8 cellular contexts compared by ENCODE assay signal in the genomic region with DNA sequence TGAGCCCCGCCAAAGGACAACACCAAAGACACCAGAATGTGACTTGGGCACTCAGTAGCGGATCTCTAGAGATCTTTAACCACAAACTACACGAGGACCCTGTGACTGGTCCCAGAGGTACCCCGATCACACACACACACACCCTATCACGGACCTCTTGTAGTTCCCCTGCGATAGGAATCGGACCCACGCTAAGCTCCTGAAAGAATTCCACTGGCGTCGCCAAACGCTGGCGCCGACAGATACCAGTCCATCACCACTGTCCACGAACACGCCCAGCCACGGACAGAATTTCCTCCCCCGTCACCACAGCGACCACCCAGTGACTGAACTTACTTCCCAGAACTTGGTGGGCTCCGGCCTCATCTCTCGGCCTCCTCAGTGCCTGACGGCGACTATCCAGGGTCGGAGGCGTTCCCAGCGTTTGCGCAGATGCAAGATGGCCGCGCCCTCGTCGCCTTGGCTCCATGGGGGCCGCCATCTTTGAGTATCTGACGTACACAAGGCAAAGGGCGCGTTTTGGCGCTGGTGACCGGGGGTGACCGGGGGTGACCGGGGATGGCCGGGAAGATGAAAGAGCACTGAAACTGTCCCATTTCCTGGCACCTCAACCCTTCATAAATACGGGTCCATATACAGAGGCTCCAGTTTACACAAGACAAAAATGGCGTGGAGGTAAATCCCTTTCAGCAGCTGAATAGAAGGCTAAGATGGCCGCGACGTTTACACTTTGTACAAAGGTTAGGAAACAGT. TPM values are rescaled to one million over a fixed set of nuclear protein-coding genes. Genes with fewer than 3 reads are reported as not detected.
DNase-seq lines count a peak whose midpoint lies in the region; ATAC-seq lines count a peak whose summit lies in the region.

TSS of gene ZNF615 (minus strand) at position 407 of the 753 bp plus-strand sequence. CDS start 4,500 bp downstream, outside the sequence.

- H3K36me3 Mint-ChIP-seq in activated CD8-positive, alpha-beta memory T cell treated with anti-CD3 and anti-CD28 coated beads, Interleukin-2, amount 10 ng/mL, durations not matched to agents 7 days and 5 days, result peaks cover 60% of the 10 kb centered on the region
- peaks cover 11% of the 10 kb centered on the region for H3K36me3 Mint-ChIP-seq in effector memory CD8-positive, alpha-beta T cell (ENCODE audit: insufficient read depth)
- H3K36me3 Mint-ChIP-seq in memory B cell, result peaks cover 26% of the 10 kb centered on the region

- H3K4me3 Mint-ChIP-seq in activated CD8-positive, alpha-beta memory T cell treated with anti-CD3 and anti-CD28 coated beads, Interleukin-2, amount 10 ng/mL, durations not matched to agents 7 days and 5 days, result peak within 1 kb of the TSS; percentile 98
- H3K4me3 Mint-ChIP-seq in effector memory CD8-positive, alpha-beta T cell, result peak within 1 kb of the TSS; percentile 97 to 99
- peak within 1 kb of the TSS; percentile 95 for H3K4me3 Mint-ChIP-seq in memory B cell

- peak; percentile 69 to 74 for DNase-seq in AML-193 (lab: John Stamatoyannopoulos, UW)
- DNase-seq in NCI-H82 treated with DMSO at 0.1 percent for 48 hours (lab: John Stamatoyannopoulos, UW; ENCODE audit: unreplicated experiment), result peak; percentile 59
- DNase-seq in activated CD8-positive, alpha-beta memory T cell treated with anti-CD3 and anti-CD28 coated beads, Interleukin-2, amount 10 ng/mL, durations not matched to agents 7 days and 5 days, result peak; percentile 91
- peak; percentile 85 to 89 (median 86) for DNase-seq in effector memory CD8-positive, alpha-beta T cell
- DNase-seq in memory B cell (ENCODE audit: low spot score in 2 of 2), result peak; percentile 89 to 95
- DNase-seq in stimulated activated CD4-positive, alpha-beta T cell treated with anti-CD3 and anti-CD28 coated beads, TNF-alpha, amount 100 ng/mL, for 48 hours (ENCODE audit: low read depth in 3 of 3), result peak; percentile 71 to 82 (median 75)

- peaks cover 19% of the 10 kb centered on the region for H3K4me1 Mint-ChIP-seq in activated CD8-positive, alpha-beta memory T cell treated with anti-CD3 and anti-CD28 coated beads, Interleukin-2, amount 10 ng/mL, durations not matched to agents 7 days and 5 days
- H3K4me1 Mint-ChIP-seq in effector memory CD8-positive, alpha-beta T cell (ENCODE audit: low read depth in 2 of 2), result peaks cover 14 to 16% of the 10 kb centered on the region in 2 donors
- peaks cover 11% of the 10 kb centered on the region for H3K4me1 Mint-ChIP-seq in memory B cell

- ATAC-seq in GM19035 (IDR thresholded peaks at IDR 0.05; ENCODE audit: unreplicated experiment) (peak; percentile 96), HG03442 (IDR thresholded peaks at IDR 0.05; ENCODE audit: unreplicated experiment) (peak; percentile 96), memory B cell (ENCODE audit: low read depth) (peak; percentile 88)
- peak; percentile 99 for ATAC-seq in activated CD8-positive, alpha-beta memory T cell treated with anti-CD3 and anti-CD28 coated beads, Interleukin-2, amount 10 ng/mL, durations not matched to agents 7 days and 5 days
- peak; percentile 93 for ATAC-seq in effector memory CD8-positive, alpha-beta T cell (replicated peaks)

- H3K27ac Mint-ChIP-seq in activated CD8-positive, alpha-beta memory T cell treated with anti-CD3 and anti-CD28 coated beads, Interleukin-2, amount 10 ng/mL, durations not matched to agents 7 days and 5 days, result peak within 1 kb of the TSS; percentile 98
- H3K27ac Mint-ChIP-seq in effector memory CD8-positive, alpha-beta T cell, result peak within 1 kb of the TSS; percentile 95 to 96
- peak within 1 kb of the TSS; percentile 96 for H3K27ac Mint-ChIP-seq in memory B cell

- CTCF ChIA-PET in activated CD8-positive, alpha-beta memory T cell treated with anti-CD3 and anti-CD28 coated beads, Interleukin-2, amount 10 ng/mL, durations not matched to agents 7 days and 5 days (lab: Charles Lee), result no interaction called here

- peaks cover 20% of the 10 kb centered on the region for H3K9me3 Mint-ChIP-seq in activated CD8-positive, alpha-beta memory T cell treated with anti-CD3 and anti-CD28 coated beads, Interleukin-2, amount 10 ng/mL, durations not matched to agents 7 days and 5 days (ENCODE audit: low read depth)
- peaks cover 10 to 15% of the 10 kb centered on the region in 2 donors for H3K9me3 Mint-ChIP-seq in effector memory CD8-positive, alpha-beta T cell
- peaks cover 7% of the 10 kb centered on the region for H3K9me3 Mint-ChIP-seq in memory B cell

- H3K27me3 Mint-ChIP-seq in activated CD8-positive, alpha-beta memory T cell treated with anti-CD3 and anti-CD28 coated beads, Interleukin-2, amount 10 ng/mL, durations not matched to agents 7 days and 5 days, result no peaks in the 10 kb centered on the region
- H3K27me3 Mint-ChIP-seq in effector memory CD8-positive, alpha-beta T cell, result no peaks in the 10 kb centered on the region
- H3K27me3 Mint-ChIP-seq in memory B cell, result no peaks in the 10 kb centered on the region

RNA-seq across cellular contexts. Expression of gene ZNF615, which starts in this region (rescaled TPM):
- total RNA-seq in activated CD8-positive, alpha-beta memory T cell treated with anti-CD3 and anti-CD28 coated beads, Interleukin-2, amount 10 ng/mL, durations not matched to agents 7 days and 5 days, result 10 to 100 TPM; 11.9 to 13.0 TPM

Comparison
In these comparisons a context has a peak if more than half of its experiments do, and no peak if none do; other contexts are left out.
1. Peak in every context shown above with its lines: DNase-seq and ATAC-seq.